ENCODE assay signal across 15 cellular contexts in the genomic region with DNA sequence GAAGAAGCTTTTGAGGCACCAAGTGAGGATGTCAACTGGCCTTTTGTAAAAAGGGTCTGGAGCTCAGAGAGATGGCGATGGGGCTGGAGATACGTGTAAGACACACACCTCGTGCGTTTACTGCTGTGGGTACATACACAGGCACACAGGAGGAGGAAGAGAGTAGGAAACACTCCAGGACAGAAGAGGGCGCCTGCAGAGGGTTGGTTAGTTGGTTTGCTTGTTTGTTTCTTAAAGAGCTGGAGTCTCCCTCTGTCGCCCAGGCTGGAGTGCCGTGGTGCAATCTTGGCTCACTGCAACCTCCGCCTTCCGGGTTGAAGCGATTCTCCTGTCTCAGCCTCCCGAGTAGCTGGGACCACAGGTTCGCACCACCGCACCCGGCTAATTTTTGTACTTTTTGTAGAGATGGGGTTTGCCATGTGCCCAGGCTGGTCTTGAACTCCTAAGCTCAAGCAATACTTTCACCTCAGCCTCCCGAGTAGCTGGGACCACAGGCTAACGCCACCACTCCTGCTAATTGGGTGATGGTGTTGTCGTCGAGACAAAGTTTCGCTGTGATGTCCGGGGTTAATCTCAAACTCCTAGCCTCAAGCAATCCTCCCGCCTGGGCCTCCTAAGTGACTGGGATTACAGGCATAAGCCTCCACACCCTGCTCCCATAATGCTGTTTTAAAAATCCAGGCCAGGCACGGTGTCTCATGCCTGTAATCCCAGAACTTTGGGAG. TPM values are rescaled to one million over a fixed set of nuclear protein-coding genes. Genes with fewer than 3 reads are reported as not detected.
DNase-seq lines count a peak whose midpoint lies in the region; ATAC-seq and TF ChIP-seq lines count a peak whose summit lies in the region.
"Had no signal": no experiment of that assay in that cellular context is flagged by ENCODE, and none has a peak within 500 bp of the region (broad histone marks: within the 10 kb centered on the region; RNA-seq: fewer than 3 reads in every experiment).

No MANE protein-coding gene starts in this region.

- H3K36me3 Mint-ChIP-seq in activated naive CD4-positive, alpha-beta T cell treated with anti-CD3 and anti-CD28 coated beads, Interleukin-2, amount 50 U/mL, for 72 hours, result peaks cover 0 to 5% of the 10 kb centered on the region in 2 donors
- H3K36me3 Mint-ChIP-seq in activated CD4-positive, alpha-beta memory T cell treated with anti-CD3 and anti-CD28 coated beads for 36 hours, result no peaks in the 10 kb centered on the region
- H3K36me3 Mint-ChIP-seq: CD4-positive, alpha-beta memory T cell had no signal

- H3K4me2 ChIP-seq in Karpas-422 (ENCODE audit: low read depth, low read length, poor library complexity, severe bottlenecking), result no peak overlapping the region

- no peak overlapping the region for H3K4me3 Mint-ChIP-seq in activated CD4-positive, alpha-beta memory T cell treated with anti-CD3 and anti-CD28 coated beads for 36 hours
- H3K4me3 Mint-ChIP-seq: CD4-positive, alpha-beta memory T cell had no signal

- peaks cover 2% of the 10 kb centered on the region for H3K27me3 Mint-ChIP-seq in activated CD4-positive, alpha-beta memory T cell treated with anti-CD3 and anti-CD28 coated beads for 36 hours

- no peaks in the 10 kb centered on the region for H3K4me1 ChIP-seq in Karpas-422 (ENCODE audit: low read length)
- H3K4me1 ChIP-seq in upper lobe of right lung, result no peaks in the 10 kb centered on the region
- H3K4me1 ChIP-seq in vagina, result no peaks in the 10 kb centered on the region

- no peak overlapping the region for H2AFZ ChIP-seq in Karpas-422 (ENCODE audit: low read length)

- no peaks in the 10 kb centered on the region for H3K27me3 ChIP-seq in Karpas-422 (ENCODE audit: low read length)
- peaks cover 4% of the 10 kb centered on the region for H3K27me3 ChIP-seq in upper lobe of right lung
- no peaks in the 10 kb centered on the region for H3K27me3 ChIP-seq in vagina

- POLR2A ChIA-PET in activated CD4-positive, alpha-beta memory T cell treated with anti-CD3 and anti-CD28 coated beads for 36 hours (lab: Charles Lee), result no interaction called here

- H3K79me2 ChIP-seq in Karpas-422 (ENCODE audit: low read length), result no peaks in the 10 kb centered on the region

- no peak for DNase-seq in activated naive CD4-positive, alpha-beta T cell treated with anti-CD3 and anti-CD28 coated beads, Interleukin-2, amount 50 U/mL, for 72 hours (ENCODE audit: low spot score in 2 of 2)
- no peak for DNase-seq in activated naive CD4-positive, alpha-beta T cell treated with anti-CD3 and anti-CD28 coated beads, Interleukin-2, amount 50 U/mL, for 16 hours
- DNase-seq in Karpas-422 (peak; percentile 50), upper lobe of right lung (no peak), midbrain (lab: John Stamatoyannopoulos, UW) (no peak), vagina (ENCODE audit: extremely low spot score in 2 of 2) (no peak)
- DNase-seq in activated CD4-positive, alpha-beta memory T cell treated with anti-CD3 and anti-CD28 coated beads for 36 hours, result peak; percentile 33
- DNase-seq: esophagus squamous epithelium, GF-D8, substantia nigra had no signal

- no peak overlapping the region for H3K9ac ChIP-seq in Karpas-422 (ENCODE audit: low read length)

- peak; percentile 53 to 69 for ATAC-seq in activated naive CD4-positive, alpha-beta T cell treated with anti-CD3 and anti-CD28 coated beads, Interleukin-2, amount 50 U/mL, for 72 hours
- peak; percentile 27 for ATAC-seq in upper lobe of right lung

- H3K9me3 Mint-ChIP-seq in activated naive CD4-positive, alpha-beta T cell treated with anti-CD3 and anti-CD28 coated beads, Interleukin-2, amount 50 U/mL, for 72 hours, result peaks cover 9 to 15% of the 10 kb centered on the region in 2 donors
- H3K9me3 Mint-ChIP-seq in activated CD4-positive, alpha-beta memory T cell treated with anti-CD3 and anti-CD28 coated beads for 36 hours, result peaks cover 13% of the 10 kb centered on the region

- H3K27ac ChIP-seq in Karpas-422 (ENCODE audit: low read length) (no peak overlapping the region), upper lobe of right lung (no peak overlapping the region), vagina (no peak overlapping the region)
- H3K27ac ChIP-seq: esophagus squamous epithelium had no signal

- no peaks in the 10 kb centered on the region for H3K36me3 ChIP-seq in Karpas-422 (ENCODE audit: insufficient read depth, low read length)
- H3K36me3 ChIP-seq in upper lobe of right lung, result no peaks in the 10 kb centered on the region
- no peaks in the 10 kb centered on the region for H3K36me3 ChIP-seq in vagina
- H3K36me3 ChIP-seq: esophagus squamous epithelium had no signal

- H3K4me3 ChIP-seq in Karpas-422 (ENCODE audit: low read length), result no peak overlapping the region
- no peak overlapping the region for H3K4me3 ChIP-seq in upper lobe of right lung
- H3K4me3 ChIP-seq in vagina, result no peak overlapping the region
- H3K4me3 ChIP-seq: esophagus squamous epithelium had no signal

- H3K4me1 Mint-ChIP-seq in activated CD4-positive, alpha-beta memory T cell treated with anti-CD3 and anti-CD28 coated beads for 36 hours (ENCODE audit: low read depth), result no peaks in the 10 kb centered on the region
- H3K4me1 Mint-ChIP-seq: CD4-positive, alpha-beta memory T cell had no signal

- no peaks in the 10 kb centered on the region for H3K9me2 ChIP-seq in Karpas-422 (replicated peaks; ENCODE audit: insufficient read depth, low read length)

- TF ChIP-seq POLR2A in vagina (IDR thresholded peaks at IDR 0.05), result no peak

- no peak for TF ChIP-seq CTCF in upper lobe of right lung (IDR thresholded peaks at IDR 0.05)
- no peak for TF ChIP-seq CTCF in vagina (IDR thresholded peaks at IDR 0.05)

- no peaks in the 10 kb centered on the region for H4K20me1 ChIP-seq in Karpas-422 (ENCODE audit: insufficient read depth, low read depth, low read length)

- intact Hi-C loops in activated CD4-positive, alpha-beta memory T cell treated with anti-CD3 and anti-CD28 coated beads for 36 hours (cut with micrococcal nuclease), result no loop called here
- intact Hi-C loops in upper lobe of right lung (cut with DNase I) (no loop called here), vagina (cut with DNase I) (no loop called here)

- no peak overlapping the region for H3K27ac Mint-ChIP-seq in activated naive CD4-positive, alpha-beta T cell treated with anti-CD3 and anti-CD28 coated beads, Interleukin-2, amount 50 U/mL, for 72 hours
- no peak overlapping the region for H3K27ac Mint-ChIP-seq in activated CD4-positive, alpha-beta memory T cell treated with anti-CD3 and anti-CD28 coated beads for 36 hours
- H3K27ac Mint-ChIP-seq: CD4-positive, alpha-beta memory T cell had no signal

- CTCF ChIA-PET in activated CD4-positive, alpha-beta memory T cell treated with anti-CD3 and anti-CD28 coated beads for 36 hours (lab: Charles Lee), result interaction anchor here (1.2 kb wide), 1 partner anchor 71 kb away, joined by 4 read pairs; no protein-coding TSS in a partner anchor

- H3K9me3 ChIP-seq in Karpas-422 (ENCODE audit: low read length), result no peaks in the 10 kb centered on the region
- H3K9me3 ChIP-seq in upper lobe of right lung, result no peaks in the 10 kb centered on the region
- H3K9me3 ChIP-seq in vagina, result no peaks in the 10 kb centered on the region
- H3K9me3 ChIP-seq: esophagus squamous epithelium had no signal

RNA-seq across cellular contexts. Expression of gene PRR20G, which starts 1.2 kb away (rescaled TPM):
- total RNA-seq in activated naive CD4-positive, alpha-beta T cell treated with anti-CD3 and anti-CD28 coated beads, Interleukin-2, amount 50 U/mL, for 72 hours, result not detected
- total RNA-seq in Karpas-422 (2014; rRNA removed; shearing (Covaris generic); ENCODE audit: low replicate concordance), result not detected in 2 replicates
- total RNA-seq in activated CD4-positive, alpha-beta memory T cell treated with anti-CD3 and anti-CD28 coated beads for 36 hours, result not detected
- not detected for total RNA-seq in upper lobe of right lung
- not detected for total RNA-seq in vagina
- total RNA-seq: astrocyte; CD4-positive, alpha-beta memory T cell; esophagus squamous epithelium; lower leg skin; skeletal muscle tissue; T-helper 2 cell treated with Interferon-gamma antibody and Interleukin-4, amounts not matched to agents 100 ng/mL and 5 ng/mL, for 36 hours had no signal

Comparison
In these comparisons a context has a peak if more than half of its experiments do, and no peak if none do; other contexts are left out.
1. DNase-seq: peak in Karpas-422 (single experiment) and activated CD4-positive, alpha-beta memory T cell treated with anti-CD3 and anti-CD28 coated beads for 36 hours (single experiment); none in activated naive CD4-positive, alpha-beta T cell treated with anti-CD3 and anti-CD28 coated beads, Interleukin-2, amount 50 U/mL, for 72 hours (0 of 2), activated naive CD4-positive, alpha-beta T cell treated with anti-CD3 and anti-CD28 coated beads, Interleukin-2, amount 50 U/mL, for 16 hours (single experiment), upper lobe of right lung (single experiment), midbrain (single experiment) and vagina (0 of 2).